In the genomic region with DNA sequence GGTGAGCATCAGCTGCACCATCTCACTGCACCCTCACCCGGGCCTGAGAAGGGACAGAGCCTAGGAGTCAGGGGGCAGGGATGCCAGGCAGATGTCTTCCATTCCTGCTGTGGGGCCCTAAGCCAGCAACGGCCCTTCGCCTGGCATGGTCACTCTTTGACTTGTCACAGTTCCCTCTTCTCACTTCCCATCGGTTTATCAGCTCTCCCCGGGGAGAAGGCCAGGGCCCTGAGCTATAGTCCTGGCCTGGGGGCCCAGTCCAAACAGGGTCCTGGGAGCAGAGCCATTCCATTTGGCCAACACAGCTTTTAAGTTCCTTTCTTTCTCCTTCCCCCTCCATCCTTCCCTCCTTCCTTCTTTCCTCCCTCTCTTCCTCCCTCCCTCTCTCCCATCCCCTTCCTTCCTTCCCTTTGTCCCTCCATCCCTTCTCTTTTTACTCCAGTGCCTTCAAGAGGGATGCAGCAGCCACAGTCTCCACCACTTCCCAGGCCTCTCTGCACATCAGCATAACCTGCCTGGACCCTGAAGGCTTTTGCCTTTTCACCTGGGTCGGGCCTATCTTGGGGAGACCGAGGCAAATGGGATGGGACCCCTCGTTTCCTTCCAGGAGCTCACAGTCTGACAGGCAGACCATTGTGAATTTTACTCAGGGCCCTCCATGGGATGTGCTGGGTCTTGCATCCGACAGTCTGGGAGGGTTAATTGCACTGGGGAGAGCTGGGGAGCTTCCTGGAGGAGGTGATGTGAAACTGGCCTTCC, we compare ENCODE assay signal across 16 cellular contexts. TPM values are rescaled to one million over a fixed set of nuclear protein-coding genes. Genes with fewer than 3 reads are reported as not detected.
DNase-seq lines count a peak whose midpoint lies in the region; ATAC-seq, FAIRE-seq and TF ChIP-seq lines count a peak whose summit lies in the region.
"Had no signal": no experiment of that assay in that cellular context is flagged by ENCODE, and none has a peak within 500 bp of the region (broad histone marks: within the 10 kb centered on the region; RNA-seq: fewer than 3 reads in every experiment).

No MANE protein-coding gene starts in this region.

- DNase-seq in A549 (ENCODE audit: low read depth in 1 of 2, low spot score in 1 of 2) (no peak), Peyer's patch (no peak), fibroblast of mammary gland (ENCODE audit: low read depth) (no peak), NCI-H2107 (lab: John Stamatoyannopoulos, UW) (no peak), glutamatergic neuron (no peak)
- no peak for DNase-seq in effector memory CD4-positive, alpha-beta T cell
- DNase-seq: activated CD4-positive, alpha-beta T cell treated with anti-CD3 and anti-CD28 coated beads for 1 hour; cerebellar nuclear complex; foreskin melanocyte; NCI-H2029 treated with DMSO at 0.1 percent for 48 hours; SW 1271 had no signal

- H3K4me1 ChIP-seq in A549 (peaks cover 58% of the 10 kb centered on the region), Peyer's patch (peaks cover 0 to 34% (median 0%) of the 10 kb centered on the region in 4 donors), rectal smooth muscle tissue (ENCODE audit: control insufficient read depth, insufficient read depth, low read length) (peaks cover 48% of the 10 kb centered on the region)
- peaks cover 3% of the 10 kb centered on the region for H3K4me1 ChIP-seq in effector memory CD4-positive, alpha-beta T cell (ENCODE audit: control insufficient read depth, insufficient read depth, low read length, poor library complexity, severe bottlenecking)

- TF ChIP-seq POLR2A in A549 (IDR thresholded peaks at IDR 0.05; ENCODE audit: low read length) (no peak), Peyer's patch (IDR thresholded peaks at IDR 0.05) (no peak)

- H3K36me3 Mint-ChIP-seq in glutamatergic neuron (ENCODE audit: unreplicated experiment) = no peaks in the 10 kb centered on the region

- H3K9ac ChIP-seq in rectal smooth muscle tissue (ENCODE audit: low read length) = no peak overlapping the region

- H3K9me3 Mint-ChIP-seq in glutamatergic neuron (ENCODE audit: unreplicated experiment) = peaks cover 7% of the 10 kb centered on the region
- H3K9me3 Mint-ChIP-seq: activated T-helper 17 cell treated with anti-CD3 and anti-CD28 coated beads, Interleukin-2, amount 50 U/mL, for 72 hours had no signal

- TF ChIP-seq EP300 in A549 (IDR thresholded peaks at IDR 0.05) = no peak

- H3K36me3 ChIP-seq in Peyer's patch (no peaks in the 10 kb centered on the region), rectal smooth muscle tissue (ENCODE audit: control insufficient read depth, insufficient read depth, low read length) (peaks cover 2% of the 10 kb centered on the region)
- H3K36me3 ChIP-seq in effector memory CD4-positive, alpha-beta T cell (ENCODE audit: control insufficient read depth, insufficient read depth, low read length) = no peaks in the 10 kb centered on the region

- 64% methylated on average over 9 of the region's 9 CpGs for WGBS in A549 (ENCODE audit: missing lambda C conversion rate)

- POLR2A ChIA-PET in A549 (lab: Yijun Ruan, JAX) = interaction anchor here (0.9 to 1.0 kb wide), 3 partner anchors 21 to 196 kb away, joined by 3 read pairs; no protein-coding TSS in a partner anchor

- TF ChIP-seq RAD21 in A549 (conservative IDR thresholded peaks at IDR 0.05 in 1 of 2, IDR thresholded peaks at IDR 0.05 in 1 of 2) = no peak

- peak overlapping the region; percentile 72 to 93 for H3K27ac ChIP-seq in A549
- H3K27ac ChIP-seq in Peyer's patch = peak overlapping the region; percentile 36 to 83 (median 78)
- H3K27ac ChIP-seq in rectal smooth muscle tissue (ENCODE audit: low read depth, low read length) = peak overlapping the region; percentile 85
- H3K27ac ChIP-seq in effector memory CD4-positive, alpha-beta T cell (ENCODE audit: insufficient read depth, low read length, poor library complexity, severe bottlenecking) = no peak overlapping the region

- H3K4me1 Mint-ChIP-seq in glutamatergic neuron (ENCODE audit: low read depth, unreplicated experiment) = peaks cover 15% of the 10 kb centered on the region

- peak overlapping the region; percentile 73; the same call in 1 of the 3 replicates for H3K4me3 ChIP-seq in A549
- peak overlapping the region in 1 of 4 donors; percentile 34 for H3K4me3 ChIP-seq in Peyer's patch
- H3K4me3 ChIP-seq in fibroblast of mammary gland (ENCODE audit: control insufficient read depth, low read depth, low read length) = peak overlapping the region; percentile 54
- H3K4me3 ChIP-seq in rectal smooth muscle tissue (ENCODE audit: low read length) = peak overlapping the region; percentile 52
- no peak overlapping the region for H3K4me3 ChIP-seq in effector memory CD4-positive, alpha-beta T cell (ENCODE audit: insufficient read depth, low read depth, low read length, poor library complexity, severe bottlenecking)
- H3K4me3 ChIP-seq: testis had no signal

- TF ChIP-seq CTCF in A549 (IDR thresholded peaks at IDR 0.05) (no peak), Peyer's patch (IDR thresholded peaks at IDR 0.05) (no peak), fibroblast of mammary gland (conservative IDR thresholded peaks at IDR 0.05; ENCODE audit: control insufficient read depth, insufficient read depth, low read depth, low read length) (no peak), glutamatergic neuron (IDR thresholded peaks at IDR 0.05; ENCODE audit: partially characterized antibody, unreplicated experiment) (no peak)

- CTCF ChIA-PET in A549 (lab: Yijun Ruan, JAX) = interaction anchor here (0.8 to 4.0 kb wide), 14 partner anchors 9 to 203 kb away, joined by 3 to 41 read pairs (median 4); no protein-coding TSS in a partner anchor

- no peaks in the 10 kb centered on the region for H3K27me3 ChIP-seq in Peyer's patch
- H3K27me3 ChIP-seq in rectal smooth muscle tissue (ENCODE audit: control insufficient read depth, insufficient read depth, low read length) = no peaks in the 10 kb centered on the region
- no peaks in the 10 kb centered on the region for H3K27me3 ChIP-seq in effector memory CD4-positive, alpha-beta T cell (replicated peaks; ENCODE audit: control insufficient read depth, insufficient read depth, low read length, poor library complexity, severe bottlenecking)
- H3K27me3 ChIP-seq: testis had no signal

- ATAC-seq in A549 (no peak), GM19328 (IDR thresholded peaks at IDR 0.05; ENCODE audit: unreplicated experiment) (no peak)
- ATAC-seq: activated T-helper 17 cell treated with anti-CD3 and anti-CD28 coated beads, Interleukin-2, amount 50 U/mL, for 72 hours had no signal

- H3K4me2 ChIP-seq in A549 = peak overlapping the region; percentile 94

- H3K9me3 ChIP-seq in A549 (no peaks in the 10 kb centered on the region), Peyer's patch (peaks cover 0 to 4% (median 0%) of the 10 kb centered on the region in 4 donors)
- no peaks in the 10 kb centered on the region for H3K9me3 ChIP-seq in effector memory CD4-positive, alpha-beta T cell (ENCODE audit: control insufficient read depth, low read length)
- H3K9me3 ChIP-seq: testis had no signal

- H3K27ac Mint-ChIP-seq in glutamatergic neuron (ENCODE audit: unreplicated experiment) = no peak overlapping the region
- H3K27ac Mint-ChIP-seq: activated T-helper 17 cell treated with anti-CD3 and anti-CD28 coated beads, Interleukin-2, amount 50 U/mL, for 72 hours; B cell had no signal

- no peak for FAIRE-seq in A549 (lab: Jason Lieb, UNC)

- no peak overlapping the region for H3K4me3 Mint-ChIP-seq in glutamatergic neuron (ENCODE audit: unreplicated experiment)
- H3K4me3 Mint-ChIP-seq: activated T-helper 17 cell treated with anti-CD3 and anti-CD28 coated beads, Interleukin-2, amount 50 U/mL, for 72 hours; B cell had no signal

- peaks cover 2% of the 10 kb centered on the region for H3K27me3 Mint-ChIP-seq in glutamatergic neuron (ENCODE audit: unreplicated experiment)
- H3K27me3 Mint-ChIP-seq: activated T-helper 17 cell treated with anti-CD3 and anti-CD28 coated beads, Interleukin-2, amount 50 U/mL, for 72 hours had no signal

TF ChIP-seq in A549, 52 proteins besides CTCF, POLR2A, EP300 and RAD21:
- TF ChIP-seq HOXB5 (CRISPR knock-in tag; IDR thresholded peaks at IDR 0.05) = no peak
- no peak for TF ChIP-seq NFE2L2 (conservative IDR thresholded peaks at IDR 0.05; ENCODE audit: low read length)
- no peak for TF ChIP-seq HOXA7 (CRISPR knock-in tag; IDR thresholded peaks at IDR 0.05)
- no peak for TF ChIP-seq TFCP2L1 (CRISPR knock-in tag; IDR thresholded peaks at IDR 0.05)
- peak; percentile 19 for TF ChIP-seq ZFP36 (IDR thresholded peaks at IDR 0.05; ENCODE audit: borderline replicate concordance, partially characterized antibody)
- no peak for TF ChIP-seq CEBPB (IDR thresholded peaks at IDR 0.05)

RNA-seq across cellular contexts. Expression of gene COL5A1, which starts 4.2 kb away (rescaled TPM):
- polyA plus RNA-seq in A549 (2011; rRNA removed) (15.2 and 16.1 TPM in 2 replicates), A549 (2017; fragmentation: RNase III; extraction: RNeasy Plus Mini Kit Qiagen cat#74134 plus additional on column Dnase treatment) (50.7 to 72.3 TPM (median 67.5 TPM) in 3 replicates)
- polyA plus RNA-seq in A549 (2012; cell fraction: cytosol; rRNA removed) = 19.4 and 22.8 TPM in 2 replicates
- polyA plus RNA-seq in A549 (2012; cell fraction: nucleus; rRNA removed) = 109 and 117 TPM in 2 replicates
- polyA minus RNA-seq in A549 (2011; rRNA and poly(A)+ RNA removed) = 18.7 and 27.1 TPM in 2 replicates
- total RNA-seq in Peyer's patch (10 to 100 TPM in 2 of 4 donors, 1 to 10 TPM in 2; 4.9 to 97.4 (median 11.9) TPM), glutamatergic neuron (ENCODE audit: unreplicated experiment) (28.9 TPM)
- total RNA-seq: B cell had no signal
